Comparison of ENCODE assay signal across 9 cellular contexts in genomic region chrX:51336584-51336983, GRCh38. TPM values are rescaled to one million over a fixed set of nuclear protein-coding genes. Genes with fewer than 3 reads are reported as not detected.
DNase-seq lines count a peak whose midpoint lies in the region; ATAC-seq, FAIRE-seq and TF ChIP-seq lines count a peak whose summit lies in the region.
"Had no signal": no experiment of that assay in that cellular context is flagged by ENCODE, and none has a peak within 500 bp of the region (broad histone marks: within the 10 kb centered on the region; RNA-seq: fewer than 3 reads in every experiment).

No MANE protein-coding gene starts in this region.

- no peaks in the 10 kb centered on the region for H3K9me3 Mint-ChIP-seq in activated naive CD4-positive, alpha-beta T cell treated with anti-CD3 and anti-CD28 coated beads for 36 hours

- H3K27ac ChIP-seq in left ventricle myocardium inferior (replicated peaks) = no peak overlapping the region
- H3K27ac ChIP-seq: skin epidermis had no signal

- no peaks in the 10 kb centered on the region for H3K36me3 Mint-ChIP-seq in activated naive CD4-positive, alpha-beta T cell treated with anti-CD3 and anti-CD28 coated beads for 36 hours (ENCODE audit: low read depth)

- peak; percentile 84 for FAIRE-seq in D721Med (lab: Jason Lieb, UNC)
- no peak for FAIRE-seq in GM19239 (lab: Jason Lieb, UNC)

- DNase-seq in D721Med (ENCODE audit: insufficient read length, low spot score) (peak; percentile 14), GM19239 (ENCODE audit: insufficient read length, low spot score) (peak; percentile 5), NCI-H1930 (lab: John Stamatoyannopoulos, UW) (peak; percentile 2 to 17), left ventricle myocardium inferior (no peak), NCI-H446 treated with DMSO at 0.1 percent for 48 hours (lab: John Stamatoyannopoulos, UW) (no peak)
- DNase-seq in activated naive CD4-positive, alpha-beta T cell treated with anti-CD3 and anti-CD28 coated beads for 36 hours = peak; percentile 45
- peak; percentile 13 for DNase-seq in stimulated activated CD4-positive, alpha-beta T cell treated with anti-CD3 and anti-CD28 coated beads, Interleukin-4, amount 100 ng/mL, for 24 hours

- H3K9me3 ChIP-seq in left ventricle myocardium inferior (replicated peaks) = no peaks in the 10 kb centered on the region

- no peak overlapping the region for H3K4me3 ChIP-seq in left ventricle myocardium inferior
- H3K4me3 ChIP-seq: skin epidermis had no signal

- H3K27ac Mint-ChIP-seq in activated naive CD4-positive, alpha-beta T cell treated with anti-CD3 and anti-CD28 coated beads for 36 hours = no peak overlapping the region

- intact Hi-C loops in activated naive CD4-positive, alpha-beta T cell treated with anti-CD3 and anti-CD28 coated beads for 36 hours (cut with micrococcal nuclease) = loop anchor here (1.0 to 10.0 kb wide), 4 partner anchors 60 to 192 kb away; no protein-coding TSS in a partner anchor
- intact Hi-C loops in left ventricle myocardium inferior (cut with micrococcal nuclease) = no loop called here

- H3K27me3 ChIP-seq in left ventricle myocardium inferior (ENCODE audit: low read depth) = peaks cover 14% of the 10 kb centered on the region

- peaks cover 3% of the 10 kb centered on the region for H3K4me1 Mint-ChIP-seq in activated naive CD4-positive, alpha-beta T cell treated with anti-CD3 and anti-CD28 coated beads for 36 hours (ENCODE audit: low read depth)

- TF ChIP-seq CTCF in D721Med (IDR thresholded peaks at IDR 0.05; ENCODE audit: insufficient read depth, missing control alignments) = peak; percentile 46
- peak; percentile 63 for TF ChIP-seq CTCF in left ventricle myocardium inferior (IDR thresholded peaks at IDR 0.05; ENCODE audit: borderline replicate concordance)

- no peaks in the 10 kb centered on the region for H3K4me1 ChIP-seq in left ventricle myocardium inferior

- no peaks in the 10 kb centered on the region for H3K36me3 ChIP-seq in left ventricle myocardium inferior

- CTCF ChIA-PET in activated naive CD4-positive, alpha-beta T cell treated with anti-CD3 and anti-CD28 coated beads for 36 hours (lab: Charles Lee) = interaction anchor here (1.2 to 6.4 kb wide), 5 partner anchors 40 to 166 kb away, joined by 3 to 70 read pairs (median 4); no protein-coding TSS in a partner anchor

- H3K4me3 Mint-ChIP-seq in activated naive CD4-positive, alpha-beta T cell treated with anti-CD3 and anti-CD28 coated beads for 36 hours = no peak overlapping the region

- no peaks in the 10 kb centered on the region for H3K27me3 Mint-ChIP-seq in activated naive CD4-positive, alpha-beta T cell treated with anti-CD3 and anti-CD28 coated beads for 36 hours (ENCODE audit: low read depth)

- no peak for ATAC-seq in GM21528 (IDR thresholded peaks at IDR 0.05; ENCODE audit: low FRiP score, unreplicated experiment)

RNA-seq across cellular contexts. Expression of gene NUDT10, which starts 4.0 kb away (rescaled TPM):
- 1 to 10 TPM in 1 of 2 experiments, under 1 TPM in 1; 0.95 to 1.2 TPM for total RNA-seq in activated naive CD4-positive, alpha-beta T cell treated with anti-CD3 and anti-CD28 coated beads for 36 hours
- 0.27 TPM for total RNA-seq in left ventricle myocardium inferior

Comparison
In these comparisons a context has a peak if more than half of its experiments do, and no peak if none do; other contexts are left out.
1. DNase-seq: peak in D721Med (single experiment), GM19239 (single experiment), NCI-H1930 (2 of 2), activated naive CD4-positive, alpha-beta T cell treated with anti-CD3 and anti-CD28 coated beads for 36 hours (single experiment) and stimulated activated CD4-positive, alpha-beta T cell treated with anti-CD3 and anti-CD28 coated beads, Interleukin-4, amount 100 ng/mL, for 24 hours (single experiment); none in left ventricle myocardium inferior (single experiment) and NCI-H446 treated with DMSO at 0.1 percent for 48 hours (single experiment).